ENCODE assay signal across 1 cellular context in genomic region chr11:130886704-130887103, GRCh38.
TF ChIP-seq lines count a peak whose summit lies in the region.

No MANE protein-coding gene starts in this region.

TF ChIP-seq in HepG2, 621 proteins besides CTCF, POLR2A, EP300 and RAD21 (continued from another document):
- TF ChIP-seq RERE (CRISPR knock-in tag; IDR thresholded peaks at IDR 0.05; ENCODE audit: low read depth) (no peak), NR0B2 (CRISPR knock-in tag; IDR thresholded peaks at IDR 0.05) (no peak), HOXA7 (CRISPR knock-in tag; IDR thresholded peaks at IDR 0.05) (no peak), ZNF441 (CRISPR knock-in tag; IDR thresholded peaks at IDR 0.05; ENCODE audit: borderline replicate concordance) (no peak)
